Comparison of ENCODE assay signal across 28 cellular contexts in the genomic region with DNA sequence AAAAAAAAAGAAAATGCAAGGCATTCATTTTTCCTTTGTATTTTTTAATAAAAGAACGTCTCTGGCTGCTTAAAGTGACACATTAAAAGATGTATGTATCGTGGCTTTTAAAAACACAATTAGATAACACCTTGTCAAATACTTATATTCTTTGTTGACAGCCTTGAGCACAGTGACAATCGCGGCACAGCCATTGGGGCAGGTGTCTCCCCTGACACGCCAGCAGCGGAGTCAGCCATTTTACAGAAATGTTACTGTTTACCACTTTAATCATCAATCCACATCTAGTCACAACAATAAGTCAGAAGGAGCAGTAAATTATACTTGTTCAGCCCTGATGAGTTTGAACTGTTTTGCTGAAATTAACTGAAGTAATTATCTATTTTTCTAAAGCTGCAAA.
"Had no signal": no experiment of that assay in that cellular context is flagged by ENCODE, and none has a peak within 500 bp of the region (broad histone marks: within the 10 kb centered on the region; RNA-seq: fewer than 3 reads in every experiment).

No MANE protein-coding gene starts in this region.

- DNase-seq: activated CD4-positive, alpha-beta memory T cell treated with anti-CD3 and anti-CD28 coated beads for 36 hours; activated CD4-positive, alpha-beta T cell treated with anti-CD3 and anti-CD28 coated beads, Interleukin-2, amount 10 ng/mL, durations not matched to agents 7 days and 5 days; activated CD4-positive, CD25-positive, alpha-beta regulatory T cell; activated CD8-positive, alpha-beta memory T cell treated with anti-CD3 and anti-CD28 coated beads for 24 hours; activated effector memory CD4-positive, alpha-beta T cell treated with anti-CD3 and anti-CD28 coated beads, Interleukin-2, amount 50 U/mL, for 16 hours; activated naive CD4-positive, alpha-beta T cell treated with Interleukin-2 at 50 U/mL for 16 hours; activated naive CD8-positive, alpha-beta T cell treated with anti-CD3 and anti-CD28 coated beads, Interleukin-2, amount 50 U/mL, for 24 hours; activated T-cell treated with anti-CD3 and anti-CD28 coated beads, Interleukin-2, amount 50 U/mL, for 4 hours; amniotic stem cell; body of pancreas; Kasumi-1; KBM-7; NCI-H1105 treated with DMSO at 0.1 percent for 48 hours; NCI-H1436 treated with DMSO at 0.1 percent for 48 hours; NCI-H187; NCI-H2081; NCI-H526; NCI-H774; NK-92 treated with Interleukin-12 subunit alpha and Interleukin-12 subunit beta, amount 100 ng/mL, for 24 hours; OCI-M1; RPMI8226; T-cell; T-helper 2 cell; T1000 had no signal

- FAIRE-seq: TTC549 had no signal

- H3K9me3 ChIP-seq: ascending aorta, body of pancreas had no signal

- H3K4me1 ChIP-seq: ascending aorta, body of pancreas had no signal

- H3K27ac ChIP-seq: body of pancreas, SK-N-MC had no signal

- H3K36me3 ChIP-seq: ascending aorta had no signal

- H3K4me3 ChIP-seq: ascending aorta, body of pancreas, SK-N-MC had no signal

- H3K27me3 ChIP-seq: ascending aorta, body of pancreas had no signal

- H3K9me3 Mint-ChIP-seq: activated CD4-positive, alpha-beta memory T cell treated with anti-CD3 and anti-CD28 coated beads for 36 hours; activated CD4-positive, alpha-beta T cell treated with anti-CD3 and anti-CD28 coated beads, Interleukin-2, amount 10 ng/mL, durations not matched to agents 7 days and 5 days; activated naive CD4-positive, alpha-beta T cell treated with anti-CD3 and anti-CD28 coated beads, Interleukin-2, amount 50 U/mL, for 72 hours; activated naive CD8-positive, alpha-beta T cell treated with anti-CD3 and anti-CD28 coated beads, Interleukin-2, amount 50 U/mL, for 24 hours; activated T-cell treated with anti-CD3 and anti-CD28 coated beads, Interleukin-2, amount 50 U/mL, for 4 hours; T-cell had no signal

- H3K36me3 Mint-ChIP-seq: activated CD4-positive, alpha-beta memory T cell treated with anti-CD3 and anti-CD28 coated beads for 36 hours; activated naive CD4-positive, alpha-beta T cell treated with anti-CD3 and anti-CD28 coated beads, Interleukin-2, amount 50 U/mL, for 72 hours; T-cell had no signal

- H3K4me3 Mint-ChIP-seq: activated CD4-positive, alpha-beta memory T cell treated with anti-CD3 and anti-CD28 coated beads for 36 hours; activated CD4-positive, alpha-beta T cell treated with anti-CD3 and anti-CD28 coated beads, Interleukin-2, amount 10 ng/mL, durations not matched to agents 7 days and 5 days; activated naive CD8-positive, alpha-beta T cell treated with anti-CD3 and anti-CD28 coated beads, Interleukin-2, amount 50 U/mL, for 24 hours; activated T-cell treated with anti-CD3 and anti-CD28 coated beads, Interleukin-2, amount 50 U/mL, for 4 hours; T-cell had no signal

- H3K27ac Mint-ChIP-seq: activated CD4-positive, alpha-beta memory T cell treated with anti-CD3 and anti-CD28 coated beads for 36 hours; activated CD4-positive, alpha-beta T cell treated with anti-CD3 and anti-CD28 coated beads, Interleukin-2, amount 10 ng/mL, durations not matched to agents 7 days and 5 days; activated naive CD4-positive, alpha-beta T cell treated with anti-CD3 and anti-CD28 coated beads, Interleukin-2, amount 50 U/mL, for 72 hours; activated naive CD8-positive, alpha-beta T cell treated with anti-CD3 and anti-CD28 coated beads, Interleukin-2, amount 50 U/mL, for 24 hours; T-cell had no signal

- H3K4me1 Mint-ChIP-seq: activated CD4-positive, alpha-beta T cell treated with anti-CD3 and anti-CD28 coated beads, Interleukin-2, amount 10 ng/mL, durations not matched to agents 7 days and 5 days; activated naive CD8-positive, alpha-beta T cell treated with anti-CD3 and anti-CD28 coated beads, Interleukin-2, amount 50 U/mL, for 24 hours; T-cell had no signal
